ENCODE assay signal across 1 cellular context in the genomic region with DNA sequence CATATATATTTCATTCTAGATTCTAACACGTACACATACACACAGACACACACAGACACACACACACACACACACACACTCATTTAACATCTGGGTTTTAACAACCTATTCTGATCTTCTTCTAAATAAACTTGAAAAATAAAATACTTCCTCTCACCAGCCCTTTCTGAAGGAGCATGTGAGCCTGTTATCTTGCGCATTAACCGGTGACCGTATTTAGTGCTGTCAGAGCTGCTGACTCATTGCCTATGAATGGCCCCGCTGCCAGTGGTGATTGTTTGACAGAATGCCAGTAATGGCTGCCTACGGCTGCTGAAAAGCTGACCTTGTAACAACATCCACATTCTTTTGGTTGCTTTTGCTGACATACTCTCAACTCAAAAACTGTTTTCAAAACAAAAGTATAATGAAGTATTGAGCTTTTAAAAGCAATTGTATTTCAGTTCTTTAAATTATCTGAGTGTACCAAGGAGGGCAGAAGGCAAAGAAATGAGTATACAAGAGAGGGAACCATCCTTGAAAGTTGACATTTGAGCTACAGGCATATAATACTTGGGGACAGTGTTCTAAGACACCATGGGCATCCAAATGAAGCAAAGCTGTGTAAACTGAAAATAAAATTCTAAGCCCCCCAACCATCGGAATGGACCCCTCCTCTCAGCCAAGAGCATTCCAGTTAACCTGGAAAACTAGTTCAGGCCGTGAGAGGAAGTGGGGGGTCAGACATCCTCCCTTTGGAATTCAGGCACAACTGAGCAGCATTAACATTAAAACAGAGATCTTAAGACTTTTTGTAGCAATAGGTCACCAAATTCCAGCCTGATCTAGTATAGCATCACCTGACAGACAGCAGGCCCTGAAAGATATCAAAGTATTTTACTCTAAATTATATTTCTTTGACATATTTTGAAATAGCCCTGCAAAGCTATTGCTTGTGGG.
TF ChIP-seq lines count a peak whose summit lies in the region.

No MANE protein-coding gene starts in this region.

TF ChIP-seq in HCT116, 20 proteins besides CTCF, POLR2A, EP300 and RAD21 (continued from another document):
- TF ChIP-seq, protein P1, sequence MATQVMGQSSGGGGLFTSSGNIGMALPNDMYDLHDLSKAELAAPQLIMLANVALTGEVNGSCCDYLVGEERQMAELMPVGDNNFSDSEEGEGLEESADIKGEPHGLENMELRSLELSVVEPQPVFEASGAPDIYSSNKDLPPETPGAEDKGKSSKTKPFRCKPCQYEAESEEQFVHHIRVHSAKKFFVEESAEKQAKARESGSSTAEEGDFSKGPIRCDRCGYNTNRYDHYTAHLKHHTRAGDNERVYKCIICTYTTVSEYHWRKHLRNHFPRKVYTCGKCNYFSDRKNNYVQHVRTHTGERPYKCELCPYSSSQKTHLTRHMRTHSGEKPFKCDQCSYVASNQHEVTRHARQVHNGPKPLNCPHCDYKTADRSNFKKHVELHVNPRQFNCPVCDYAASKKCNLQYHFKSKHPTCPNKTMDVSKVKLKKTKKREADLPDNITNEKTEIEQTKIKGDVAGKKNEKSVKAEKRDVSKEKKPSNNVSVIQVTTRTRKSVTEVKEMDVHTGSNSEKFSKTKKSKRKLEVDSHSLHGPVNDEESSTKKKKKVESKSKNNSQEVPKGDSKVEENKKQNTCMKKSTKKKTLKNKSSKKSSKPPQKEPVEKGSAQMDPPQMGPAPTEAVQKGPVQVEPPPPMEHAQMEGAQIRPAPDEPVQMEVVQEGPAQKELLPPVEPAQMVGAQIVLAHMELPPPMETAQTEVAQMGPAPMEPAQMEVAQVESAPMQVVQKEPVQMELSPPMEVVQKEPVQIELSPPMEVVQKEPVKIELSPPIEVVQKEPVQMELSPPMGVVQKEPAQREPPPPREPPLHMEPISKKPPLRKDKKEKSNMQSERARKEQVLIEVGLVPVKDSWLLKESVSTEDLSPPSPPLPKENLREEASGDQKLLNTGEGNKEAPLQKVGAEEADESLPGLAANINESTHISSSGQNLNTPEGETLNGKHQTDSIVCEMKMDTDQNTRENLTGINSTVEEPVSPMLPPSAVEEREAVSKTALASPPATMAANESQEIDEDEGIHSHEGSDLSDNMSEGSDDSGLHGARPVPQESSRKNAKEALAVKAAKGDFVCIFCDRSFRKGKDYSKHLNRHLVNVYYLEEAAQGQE (IDR thresholded peaks at IDR 0.05; ENCODE audit: low read depth), result no peak
